ENCODE assay signal across 8 cellular contexts in genomic region chr1:200488375-200489165, GRCh38.
A peak's percentile ranks its signal among the peaks of the same experiment; 100 is the strongest.
DNase-seq lines count a peak whose midpoint lies in the region; ATAC-seq and TF ChIP-seq lines count a peak whose summit lies in the region.

No MANE protein-coding gene starts in this region.

- H3K4me3 ChIP-seq in GM06990 (replicated peaks; ENCODE audit: low read depth, low read length) (no peak overlapping the region), epithelial cell of esophagus (ENCODE audit: low read length) (no peak overlapping the region), transverse colon (no peak overlapping the region)

- TF ChIP-seq CTCF in 22Rv1 (IDR thresholded peaks at IDR 0.05) (peak; percentile 92), GM06990 (IDR thresholded peaks at IDR 0.05; ENCODE audit: insufficient read depth, low read length, poor library complexity, severe bottlenecking) (peak; percentile 77), epithelial cell of esophagus (IDR thresholded peaks at IDR 0.05; ENCODE audit: insufficient read depth, low read depth, low read length, missing control alignments) (peak; percentile 87), transverse colon (IDR thresholded peaks at IDR 0.05) (peak; percentile 80 to 84 (median 82))

- 24 to 29% methylated on average over 11 to 15 of the region's 15 CpGs for WGBS in transverse colon (ENCODE audit: low coverage in 1 of 2), 2 donors

- DNase-seq in GM06990 (ENCODE audit: extremely low read depth, insufficient read length) (no peak), NCI-H226 (peak; percentile 80), epithelial cell of esophagus (ENCODE audit: low read depth) (peak; percentile 79), midbrain (lab: John Stamatoyannopoulos, UW) (peak; percentile 77), transverse colon (peak; percentile 53)
- peak; percentile 26 to 42 for DNase-seq in activated CD4-positive, alpha-beta T cell treated with anti-CD3 and anti-CD28 coated beads for 4 hours

- intact Hi-C loops in transverse colon (cut with DNase I; ENCODE audit: low total_unique reads), result no loop called here

- TF ChIP-seq POLR2A in transverse colon (IDR thresholded peaks at IDR 0.05), result no peak

- H3K27me3 ChIP-seq in GM06990 (replicated peaks; ENCODE audit: control insufficient read depth, insufficient read depth, low read length), result no peaks in the 10 kb centered on the region
- H3K27me3 ChIP-seq in transverse colon, result no peaks in the 10 kb centered on the region

- no peak overlapping the region for H3K27ac ChIP-seq in 22Rv1
- no peak overlapping the region for H3K27ac ChIP-seq in transverse colon

- ATAC-seq in HG03045 (IDR thresholded peaks at IDR 0.05; ENCODE audit: unreplicated experiment), result peak; percentile 67

- no peaks in the 10 kb centered on the region for H3K9me3 ChIP-seq in transverse colon

- in situ Hi-C loops in transverse colon (cut with MboI; ENCODE audit: low pct_ligation_motif_present in 1 of 4, low pct_unique_long_range_greater_than_20kb in 1 of 4, low sequenced_read_pairs in 3 of 4), result loop anchor here (10.0 to 25.0 kb wide), 5 partner anchors 201 to 814 kb away; no protein-coding TSS in a partner anchor

- peaks cover 0 to 4% (median 4%) of the 10 kb centered on the region in 4 donors for H3K4me1 ChIP-seq in transverse colon

- TF ChIP-seq EP300 in transverse colon (IDR thresholded peaks at IDR 0.05; ENCODE audit: low read depth), result no peak

- H3K36me3 ChIP-seq in GM06990 (ENCODE audit: control insufficient read depth, insufficient read depth, low read length) (no peaks in the 10 kb centered on the region), transverse colon (no peaks in the 10 kb centered on the region)
